2 cellular contexts compared by ENCODE assay signal in genomic region chr10:95564291-95564690, GRCh38.
TF ChIP-seq lines count a peak whose summit lies in the region.

No MANE protein-coding gene starts in this region.

TF ChIP-seq in GM23338, 12 proteins besides CTCF, POLR2A, EP300 and RAD21:
- TF ChIP-seq EZH2 (IDR thresholded peaks at IDR 0.05; ENCODE audit: low read depth, unreplicated experiment) (no peak), ETS1 (IDR thresholded peaks at IDR 0.05) (no peak), NANOG (IDR thresholded peaks at IDR 0.05; ENCODE audit: borderline replicate concordance) (no peak), ZNF114 (CRISPR knock-in tag; IDR thresholded peaks at IDR 0.05) (no peak)

TF ChIP-seq in H1, 55 proteins besides CTCF, POLR2A, EP300 and RAD21:
- TF ChIP-seq CEBPB (IDR thresholded peaks at IDR 0.05; ENCODE audit: low read depth, low read length) (0 out of 2 replicates have a peak, but pooled peaks have one; percentile 38), SP2 (IDR thresholded peaks at IDR 0.05; ENCODE audit: low read length) (no peak), HDAC6 (IDR thresholded peaks at IDR 0.05; ENCODE audit: low read depth, low read length) (no peak), CBX5 (IDR thresholded peaks at IDR 0.05; ENCODE audit: low read depth, low read length) (no peak), CHD2 (IDR thresholded peaks at IDR 0.05; ENCODE audit: low read length) (no peak), BRCA1 (IDR thresholded peaks at IDR 0.05; ENCODE audit: low read depth, low read length) (no peak), CREB1 (IDR thresholded peaks at IDR 0.05) (no peak)
